ENCODE assay signal across 19 cellular contexts in the genomic region with DNA sequence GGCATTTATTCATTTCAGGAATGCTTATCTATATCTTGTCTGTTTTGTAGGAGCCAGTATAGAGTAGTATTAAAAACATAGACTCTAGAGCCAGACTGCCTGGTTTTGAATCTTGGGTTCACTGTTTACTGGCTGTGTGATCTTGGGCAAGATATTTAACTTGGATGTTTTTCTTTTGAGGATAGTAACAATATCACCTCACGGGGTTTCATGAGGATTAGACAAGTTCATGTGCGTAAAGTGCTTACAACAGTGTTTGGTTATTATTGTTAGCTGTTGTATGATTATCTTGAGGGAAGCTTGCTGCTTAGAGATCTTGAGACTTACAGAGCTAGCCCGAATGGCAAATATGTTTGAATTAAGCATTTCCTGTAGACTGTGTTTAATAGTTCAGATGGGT. TPM values are rescaled to one million over a fixed set of nuclear protein-coding genes. Genes with fewer than 3 reads are reported as not detected.
DNase-seq lines count a peak whose midpoint lies in the region; ATAC-seq and TF ChIP-seq lines count a peak whose summit lies in the region.
"Had no signal": no experiment of that assay in that cellular context is flagged by ENCODE, and none has a peak within 500 bp of the region (broad histone marks: within the 10 kb centered on the region; RNA-seq: fewer than 3 reads in every experiment).

No MANE protein-coding gene starts in this region.

- H3K27me3 Mint-ChIP-seq in activated naive CD4-positive, alpha-beta T cell treated with anti-CD3 and anti-CD28 coated beads, Interleukin-2, amount 50 U/mL, for 24 hours, result no peaks in the 10 kb centered on the region
- H3K27me3 Mint-ChIP-seq in activated CD8-positive, alpha-beta T cell treated with anti-CD3 and anti-CD28 coated beads for 36 hours, result no peaks in the 10 kb centered on the region
- no peaks in the 10 kb centered on the region for H3K27me3 Mint-ChIP-seq in memory B cell

- TF ChIP-seq CTCF in activated CD8-positive, alpha-beta T cell treated with anti-CD3 and anti-CD28 coated beads for 36 hours (IDR thresholded peaks at IDR 0.05), result no peak

- ATAC-seq in activated CD8-positive, alpha-beta T cell treated with anti-CD3 and anti-CD28 coated beads for 36 hours, result no peak
- ATAC-seq in memory B cell (ENCODE audit: low read depth) (no peak), GM18870 (IDR thresholded peaks at IDR 0.05; ENCODE audit: unreplicated experiment) (no peak), HG02763 (IDR thresholded peaks at IDR 0.05; ENCODE audit: unreplicated experiment) (no peak)
- no peak for ATAC-seq in activated CD4-positive, CD25-positive, alpha-beta regulatory T cell treated with anti-CD3 and anti-CD28 coated beads, Interleukin-2, amount 50 U/mL, for 24 hours
- ATAC-seq: left lobe of liver had no signal

- POLR2A ChIA-PET in activated CD8-positive, alpha-beta T cell treated with anti-CD3 and anti-CD28 coated beads for 36 hours (lab: Charles Lee), result interaction anchor here (1.2 kb wide), 1 partner anchor 10 kb away, joined by 6 read pairs; no protein-coding TSS in a partner anchor

- no peak overlapping the region for H3K4me3 Mint-ChIP-seq in activated naive CD4-positive, alpha-beta T cell treated with anti-CD3 and anti-CD28 coated beads, Interleukin-2, amount 50 U/mL, for 24 hours
- no peak overlapping the region for H3K4me3 Mint-ChIP-seq in activated CD8-positive, alpha-beta T cell treated with anti-CD3 and anti-CD28 coated beads for 36 hours
- no peak overlapping the region for H3K4me3 Mint-ChIP-seq in memory B cell

- intact Hi-C loops in activated CD8-positive, alpha-beta T cell treated with anti-CD3 and anti-CD28 coated beads for 36 hours (cut with micrococcal nuclease), result no loop called here

- no peak for DNase-seq in activated naive CD4-positive, alpha-beta T cell treated with anti-CD3 and anti-CD28 coated beads, Interleukin-2, amount 50 U/mL, for 16 hours
- no peak for DNase-seq in activated CD8-positive, alpha-beta T cell treated with anti-CD3 and anti-CD28 coated beads for 36 hours
- DNase-seq in memory B cell (ENCODE audit: low spot score in 2 of 2) (no peak), DMS 273 treated with DMSO at 0.1 percent for 48 hours (lab: John Stamatoyannopoulos, UW) (no peak)
- DNase-seq: activated CD4-positive, alpha-beta T cell treated with anti-CD3 and anti-CD28 coated beads for 4 hours; activated T-cell treated with anti-CD3 and anti-CD28 coated beads, Interleukin-2, amount 50 U/mL, for 48 hours; amniotic stem cell; DMS79; NCI-H1417; NCI-H2171; NCI-H748 treated with DMSO at 0.1 percent for 48 hours; SIG-M5; T-helper 9 cell; testis had no signal

- peaks cover 20% of the 10 kb centered on the region for H3K36me3 Mint-ChIP-seq in activated naive CD4-positive, alpha-beta T cell treated with anti-CD3 and anti-CD28 coated beads, Interleukin-2, amount 50 U/mL, for 24 hours
- H3K36me3 Mint-ChIP-seq in activated CD8-positive, alpha-beta T cell treated with anti-CD3 and anti-CD28 coated beads for 36 hours (ENCODE audit: low read depth), result peaks cover 64% of the 10 kb centered on the region
- H3K36me3 Mint-ChIP-seq in memory B cell, result peaks cover 16% of the 10 kb centered on the region

- H3K4me1 Mint-ChIP-seq in activated naive CD4-positive, alpha-beta T cell treated with anti-CD3 and anti-CD28 coated beads, Interleukin-2, amount 50 U/mL, for 24 hours, result peaks cover 81% of the 10 kb centered on the region
- peaks cover 78% of the 10 kb centered on the region for H3K4me1 Mint-ChIP-seq in activated CD8-positive, alpha-beta T cell treated with anti-CD3 and anti-CD28 coated beads for 36 hours (ENCODE audit: low read depth)
- peaks cover 51% of the 10 kb centered on the region for H3K4me1 Mint-ChIP-seq in memory B cell

- no peaks in the 10 kb centered on the region for H3K9me3 Mint-ChIP-seq in activated naive CD4-positive, alpha-beta T cell treated with anti-CD3 and anti-CD28 coated beads, Interleukin-2, amount 50 U/mL, for 24 hours
- H3K9me3 Mint-ChIP-seq in activated CD8-positive, alpha-beta T cell treated with anti-CD3 and anti-CD28 coated beads for 36 hours, result peaks cover 10% of the 10 kb centered on the region
- no peaks in the 10 kb centered on the region for H3K9me3 Mint-ChIP-seq in memory B cell

- H3K27ac Mint-ChIP-seq in activated naive CD4-positive, alpha-beta T cell treated with anti-CD3 and anti-CD28 coated beads, Interleukin-2, amount 50 U/mL, for 24 hours, result peak overlapping the region; percentile 93
- H3K27ac Mint-ChIP-seq in activated CD8-positive, alpha-beta T cell treated with anti-CD3 and anti-CD28 coated beads for 36 hours, result peak overlapping the region; percentile 93
- H3K27ac Mint-ChIP-seq in memory B cell, result peak overlapping the region; percentile 91

- CTCF ChIA-PET in activated CD8-positive, alpha-beta T cell treated with anti-CD3 and anti-CD28 coated beads for 36 hours (lab: Charles Lee), result interaction anchor here (0.9 to 1.6 kb wide), 2 partner anchors 9 to 79 kb away, joined by 3 to 6 read pairs; no protein-coding TSS in a partner anchor

RNA-seq across cellular contexts. Expression of a gene that starts 40.2 kb away (rescaled TPM):
- total RNA-seq in activated CD8-positive, alpha-beta T cell treated with anti-CD3 and anti-CD28 coated beads for 36 hours, result not detected

RNA-seq across cellular contexts. Expression of a gene that starts 50.2 kb away (rescaled TPM):
- 100 to 1,000 TPM; 292 to 310 TPM for total RNA-seq in activated CD8-positive, alpha-beta T cell treated with anti-CD3 and anti-CD28 coated beads for 36 hours
